ENCODE assay signal across 10 cellular contexts in the genomic region with DNA sequence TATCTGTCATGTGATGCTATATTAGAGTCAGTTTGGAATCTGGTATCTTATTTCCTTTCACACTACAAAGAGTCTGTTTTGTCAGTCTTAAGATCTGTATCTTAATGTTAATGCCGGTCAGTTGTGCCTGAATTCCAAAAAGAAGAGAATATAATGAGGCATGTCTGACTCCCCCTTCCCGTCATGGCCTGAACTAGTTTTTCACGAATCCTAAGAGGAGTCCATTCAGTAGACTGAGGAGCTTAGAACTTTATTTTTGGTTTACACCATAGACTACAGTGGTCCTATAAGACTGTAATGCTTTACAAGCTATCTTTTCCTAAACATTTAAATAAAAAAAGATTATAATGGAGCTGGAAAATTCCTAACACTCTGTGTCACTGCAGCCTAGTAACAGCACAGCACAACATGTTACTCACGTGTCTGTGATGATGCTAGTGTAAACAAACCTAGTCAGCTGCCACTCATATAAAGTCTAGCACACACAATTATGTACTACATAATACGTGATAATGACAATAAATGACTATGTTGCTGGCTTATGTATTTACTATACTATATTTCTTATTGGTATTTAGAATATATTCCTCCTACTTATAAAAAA. TPM values are rescaled to one million over a fixed set of nuclear protein-coding genes. Genes with fewer than 3 reads are reported as not detected.
DNase-seq lines count a peak whose midpoint lies in the region; ATAC-seq and TF ChIP-seq lines count a peak whose summit lies in the region.
"Had no signal": no experiment of that assay in that cellular context is flagged by ENCODE, and none has a peak within 500 bp of the region (broad histone marks: within the 10 kb centered on the region; RNA-seq: fewer than 3 reads in every experiment).

No MANE protein-coding gene starts in this region.

- ATAC-seq in esophagus mucosa (peak; percentile 63), HG03565 (IDR thresholded peaks at IDR 0.05; ENCODE audit: unreplicated experiment) (no peak)

- no peak for TF ChIP-seq CTCF in coronary artery (IDR thresholded peaks at IDR 0.05)

- intact Hi-C loops in posterior vena cava (cut with DNase I): no loop called here

- H3K4me3 ChIP-seq in coronary artery: no peak overlapping the region

- no peak overlapping the region for H3K27ac ChIP-seq in coronary artery

- peak; percentile 53 for DNase-seq in HCEC 1CT
- peak; percentile 81 for DNase-seq in NCI-H69 (lab: John Stamatoyannopoulos, UW)
- peak; percentile 19 for DNase-seq in pulmonary artery endothelial cell (ENCODE audit: low read depth, low spot score)
- DNase-seq in GDM1 (lab: John Stamatoyannopoulos, UW): no peak
- no peak for DNase-seq in coronary artery (ENCODE audit: low spot score)
- no peak for DNase-seq in posterior vena cava (ENCODE audit: low spot score)
- DNase-seq: cortex of kidney, NCI-H1048 had no signal

RNA-seq across cellular contexts. Expression of gene VPS41, which starts 50.6 kb away (rescaled TPM):
- total RNA-seq in esophagus mucosa (29.5 TPM), pulmonary artery endothelial cell (58.2 and 68.0 TPM in 2 replicates), posterior vena cava (10 to 100 TPM; 60.6 to 61.0 TPM)

Comparison
In these comparisons a context has a peak if more than half of its experiments do, and no peak if none do; other contexts are left out.
1. DNase-seq: peak in HCEC 1CT (single experiment), NCI-H69 (single experiment) and pulmonary artery endothelial cell (single experiment); none in GDM1 (single experiment), coronary artery (single experiment) and posterior vena cava (single experiment).